In genomic region chr2:173711816-173712215, GRCh38 we compare ENCODE assay signal across 7 cellular contexts.
"Had no signal": no experiment of that assay in that cellular context is flagged by ENCODE, and none has a peak within 500 bp of the region (broad histone marks: within the 10 kb centered on the region; RNA-seq: fewer than 3 reads in every experiment).

No MANE protein-coding gene starts in this region.

- ATAC-seq: GM12878 had no signal

- FAIRE-seq: G401.6, GM12878, GM12891, GM12892, GM18507 had no signal

- DNase-seq: GDM1, GF-D8 had no signal

- H3K4me3 ChIP-seq: GM12878 had no signal
